ENCODE assay signal across 1 cellular context in the genomic region with DNA sequence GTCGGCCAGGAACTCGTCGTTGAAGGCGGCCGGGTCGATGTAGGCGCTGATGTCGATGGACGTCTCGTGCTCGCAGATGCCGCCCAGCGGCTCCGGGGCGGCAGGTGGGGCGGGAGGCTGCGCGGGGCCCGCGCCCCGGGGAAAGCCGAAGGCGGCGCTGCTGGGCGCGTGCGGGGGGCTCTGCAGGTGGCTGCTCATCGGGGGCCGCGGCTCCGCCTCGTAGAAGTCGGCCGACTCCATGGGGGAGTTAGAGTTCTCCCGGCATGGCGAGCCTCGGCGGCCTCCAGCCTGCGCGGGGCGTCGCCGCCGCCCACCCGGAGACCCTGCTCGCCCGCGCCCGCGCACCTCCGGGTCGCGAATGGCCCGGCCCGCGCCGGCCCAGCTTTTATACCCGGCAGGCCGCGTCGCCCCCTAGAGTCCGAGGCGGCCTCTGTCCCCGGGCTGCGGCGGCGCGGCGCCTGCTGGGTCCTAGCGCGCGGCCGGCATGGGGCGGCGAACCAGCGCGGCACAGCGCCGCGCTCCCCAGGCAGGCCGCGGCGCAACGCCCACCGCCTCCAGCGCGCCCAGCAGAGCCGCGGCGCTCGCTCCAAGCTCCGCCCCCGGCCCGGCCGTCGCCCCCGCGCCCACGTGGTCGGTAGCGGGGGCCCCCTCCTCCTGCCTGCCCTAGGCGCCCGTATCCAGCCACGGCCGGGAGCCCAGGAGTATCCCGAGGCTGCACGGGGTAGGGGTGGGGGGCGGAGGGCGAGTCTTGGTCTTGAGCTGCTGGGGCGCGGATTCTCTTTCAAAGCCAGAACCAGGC.
A peak's percentile ranks its signal among the peaks of the same experiment; 100 is the strongest.
TF ChIP-seq lines count a peak whose summit lies in the region.

Gene CEBPA (minus strand): TSS at position 360 of the 799 bp plus-strand sequence. CDS start 120 bp downstream, at position 240.

TF ChIP-seq in K562, 482 proteins besides CTCF, POLR2A, EP300 and RAD21 (continued from another document and continues in another):
- no peak for TF ChIP-seq MGA (IDR thresholded peaks at IDR 0.05)
- TF ChIP-seq FOXA3 (CRISPR knock-in tag; conservative IDR thresholded peaks at IDR 0.05 in 1 of 2, IDR thresholded peaks at IDR 0.05 in 1 of 2), result no peak
- no peak for TF ChIP-seq ZNF140 (CRISPR knock-in tag; IDR thresholded peaks at IDR 0.05)
- no peak for TF ChIP-seq MEF2D (tag; conservative IDR thresholded peaks at IDR 0.05; ENCODE audit: low read depth)
- TF ChIP-seq POLR3G (IDR thresholded peaks at IDR 0.05; ENCODE audit: extremely low read depth, insufficient read length, insufficient replicate concordance), result no peak
- no peak for TF ChIP-seq ZNF134 (CRISPR knock-in tag; conservative IDR thresholded peaks at IDR 0.05)
- no peak for TF ChIP-seq JUN (IDR thresholded peaks at IDR 0.05; ENCODE audit: borderline replicate concordance, low read depth, low read length)
- TF ChIP-seq JUN (CRISPR knock-in tag; IDR thresholded peaks at IDR 0.05; ENCODE audit: borderline replicate concordance), result no peak
- TF ChIP-seq NFATC3 (IDR thresholded peaks at IDR 0.05), result no peak
- TF ChIP-seq TCFL5 (CRISPR knock-in tag; conservative IDR thresholded peaks at IDR 0.05), result no peak
- no peak for TF ChIP-seq TEAD4 (IDR thresholded peaks at IDR 0.05; ENCODE audit: low read length)
- no peak for TF ChIP-seq TEAD4 (CRISPR knock-in tag; IDR thresholded peaks at IDR 0.05; ENCODE audit: borderline replicate concordance)
- TF ChIP-seq EZH2 (IDR thresholded peaks at IDR 0.05; ENCODE audit: borderline replicate concordance, low read depth, low read length), result no peak
- TF ChIP-seq SMAD4 (CRISPR knock-in tag; conservative IDR thresholded peaks at IDR 0.05), result peak; percentile 69
- no peak for TF ChIP-seq BRD9 (IDR thresholded peaks at IDR 0.05; ENCODE audit: low read depth, partially characterized antibody)
- no peak for TF ChIP-seq THAP7 (CRISPR knock-in tag; IDR thresholded peaks at IDR 0.05)
- no peak for TF ChIP-seq ZBTB26 (CRISPR knock-in tag; IDR thresholded peaks at IDR 0.05)
- no peak for TF ChIP-seq HNRNPH1 (optimal IDR thresholded peaks at IDR 0.05; ENCODE audit: low read depth, low read length)
- TF ChIP-seq ZNF253 (CRISPR knock-in tag; conservative IDR thresholded peaks at IDR 0.05), result no peak
- TF ChIP-seq ILF3 (IDR thresholded peaks at IDR 0.05; ENCODE audit: borderline replicate concordance), result no peak
- TF ChIP-seq CBX3 (IDR thresholded peaks at IDR 0.05; ENCODE audit: borderline replicate concordance in 1 of 2, low read length in 2 of 2), result no peak
- no peak for TF ChIP-seq MBD1 (CRISPR knock-in tag; IDR thresholded peaks at IDR 0.05)
- no peak for TF ChIP-seq HMBOX1 (IDR thresholded peaks at IDR 0.05)
- TF ChIP-seq ZNF77 (CRISPR knock-in tag; IDR thresholded peaks at IDR 0.05), result no peak
- TF ChIP-seq ZFPM2 (CRISPR knock-in tag; IDR thresholded peaks at IDR 0.05), result no peak
- TF ChIP-seq GATAD2B (IDR thresholded peaks at IDR 0.05; ENCODE audit: borderline replicate concordance), result peak; percentile 88
- TF ChIP-seq, protein P1, sequence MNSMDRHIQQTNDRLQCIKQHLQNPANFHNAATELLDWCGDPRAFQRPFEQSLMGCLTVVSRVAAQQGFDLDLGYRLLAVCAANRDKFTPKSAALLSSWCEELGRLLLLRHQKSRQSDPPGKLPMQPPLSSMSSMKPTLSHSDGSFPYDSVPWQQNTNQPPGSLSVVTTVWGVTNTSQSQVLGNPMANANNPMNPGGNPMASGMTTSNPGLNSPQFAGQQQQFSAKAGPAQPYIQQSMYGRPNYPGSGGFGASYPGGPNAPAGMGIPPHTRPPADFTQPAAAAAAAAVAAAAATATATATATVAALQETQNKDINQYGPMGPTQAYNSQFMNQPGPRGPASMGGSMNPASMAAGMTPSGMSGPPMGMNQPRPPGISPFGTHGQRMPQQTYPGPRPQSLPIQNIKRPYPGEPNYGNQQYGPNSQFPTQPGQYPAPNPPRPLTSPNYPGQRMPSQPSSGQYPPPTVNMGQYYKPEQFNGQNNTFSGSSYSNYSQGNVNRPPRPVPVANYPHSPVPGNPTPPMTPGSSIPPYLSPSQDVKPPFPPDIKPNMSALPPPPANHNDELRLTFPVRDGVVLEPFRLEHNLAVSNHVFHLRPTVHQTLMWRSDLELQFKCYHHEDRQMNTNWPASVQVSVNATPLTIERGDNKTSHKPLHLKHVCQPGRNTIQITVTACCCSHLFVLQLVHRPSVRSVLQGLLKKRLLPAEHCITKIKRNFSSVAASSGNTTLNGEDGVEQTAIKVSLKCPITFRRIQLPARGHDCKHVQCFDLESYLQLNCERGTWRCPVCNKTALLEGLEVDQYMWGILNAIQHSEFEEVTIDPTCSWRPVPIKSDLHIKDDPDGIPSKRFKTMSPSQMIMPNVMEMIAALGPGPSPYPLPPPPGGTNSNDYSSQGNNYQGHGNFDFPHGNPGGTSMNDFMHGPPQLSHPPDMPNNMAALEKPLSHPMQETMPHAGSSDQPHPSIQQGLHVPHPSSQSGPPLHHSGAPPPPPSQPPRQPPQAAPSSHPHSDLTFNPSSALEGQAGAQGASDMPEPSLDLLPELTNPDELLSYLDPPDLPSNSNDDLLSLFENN (IDR thresholded peaks at IDR 0.05; ENCODE audit: low read depth in 2 of 2, low read length in 2 of 2), result peak in 1 of 2 experiments; percentile 26; a peak in 1 of 4 replicates
- TF ChIP-seq SAFB (IDR thresholded peaks at IDR 0.05; ENCODE audit: borderline replicate concordance, low read depth, low read length), result no peak
- TF ChIP-seq SMARCC2 (IDR thresholded peaks at IDR 0.05; ENCODE audit: low read depth), result no peak
- TF ChIP-seq, protein P2, sequence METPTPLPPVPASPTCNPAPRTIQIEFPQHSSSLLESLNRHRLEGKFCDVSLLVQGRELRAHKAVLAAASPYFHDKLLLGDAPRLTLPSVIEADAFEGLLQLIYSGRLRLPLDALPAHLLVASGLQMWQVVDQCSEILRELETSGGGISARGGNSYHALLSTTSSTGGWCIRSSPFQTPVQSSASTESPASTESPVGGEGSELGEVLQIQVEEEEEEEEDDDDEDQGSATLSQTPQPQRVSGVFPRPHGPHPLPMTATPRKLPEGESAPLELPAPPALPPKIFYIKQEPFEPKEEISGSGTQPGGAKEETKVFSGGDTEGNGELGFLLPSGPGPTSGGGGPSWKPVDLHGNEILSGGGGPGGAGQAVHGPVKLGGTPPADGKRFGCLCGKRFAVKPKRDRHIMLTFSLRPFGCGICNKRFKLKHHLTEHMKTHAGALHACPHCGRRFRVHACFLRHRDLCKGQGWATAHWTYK (CRISPR knock-in tag; IDR thresholded peaks at IDR 0.05), result no peak
- no peak for TF ChIP-seq ZNF23 (CRISPR knock-in tag; IDR thresholded peaks at IDR 0.05)
- no peak for TF ChIP-seq HSF4 (CRISPR knock-in tag; IDR thresholded peaks at IDR 0.05; ENCODE audit: borderline replicate concordance)
- no peak for TF ChIP-seq ZNF408 (CRISPR knock-in tag; IDR thresholded peaks at IDR 0.05; ENCODE audit: low read depth)
- no peak for TF ChIP-seq DLX4 (CRISPR knock-in tag; IDR thresholded peaks at IDR 0.05)
